22 cellular contexts compared by ENCODE assay signal in the genomic region with DNA sequence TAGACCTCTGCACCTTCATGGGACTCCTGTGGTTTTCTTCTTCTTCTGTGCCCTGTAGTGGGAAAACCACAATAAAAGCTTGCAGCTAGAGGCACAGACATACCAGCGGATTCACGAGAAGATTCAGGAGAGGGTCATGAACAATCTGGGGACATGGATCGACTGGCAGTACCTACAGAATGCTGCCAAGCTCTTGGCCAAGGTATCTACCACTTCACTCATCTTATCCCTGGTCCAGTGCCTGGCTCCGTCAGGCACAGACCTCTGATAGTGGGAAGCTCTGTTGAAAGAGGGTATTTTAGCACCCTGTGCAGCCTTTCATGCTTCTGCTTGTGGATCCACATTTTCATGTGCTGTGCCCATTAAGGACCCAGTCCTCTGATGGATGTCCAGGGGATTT. TPM values are rescaled to one million over a fixed set of nuclear protein-coding genes. Genes with fewer than 3 reads are reported as not detected.
"Had no signal": no experiment of that assay in that cellular context is flagged by ENCODE, and none has a peak within 500 bp of the region (broad histone marks: within the 10 kb centered on the region; RNA-seq: fewer than 3 reads in every experiment).

No MANE protein-coding gene starts in this region.

- ATAC-seq: HepG2, SK-N-SH treated with all-trans-retinoic acid at 6 μM for 48 hours had no signal

- H3K4me1 ChIP-seq: SJCRH30 had no signal

- H3K27me3 ChIP-seq: MG63, SJCRH30 had no signal

- DNase-seq: IMR-90, Karpas-422, KG1, MG63, NCI-H1092, NCI-H1105 treated with DMSO at 0.1 percent for 48 hours, NCI-H1417 treated with DMSO at 0.1 percent for 48 hours, NCI-H187, NCI-H2029, NCI-H2081 treated with DMSO at 0.1 percent for 48 hours, NCI-H2171, NCI-H226, NCI-H446, NCI-H510A, NCI-H524 treated with DMSO at 0.1 percent for 48 hours, NCI-H69, NCI-H774, RPMI8226, SHP77 treated with DMSO at 0.1 percent for 48 hours, SJCRH30 had no signal

- H3K4me3 ChIP-seq: MG63, SJCRH30 had no signal

- H3K9me3 ChIP-seq: MG63, SJCRH30 had no signal

- H3K27ac ChIP-seq: SJCRH30 had no signal

RNA-seq across cellular contexts. Expression of gene P4HTM, which starts 9.7 kb away (rescaled TPM):
- total RNA-seq: HepG2 had no signal
